ENCODE assay signal across 10 cellular contexts in the genomic region with DNA sequence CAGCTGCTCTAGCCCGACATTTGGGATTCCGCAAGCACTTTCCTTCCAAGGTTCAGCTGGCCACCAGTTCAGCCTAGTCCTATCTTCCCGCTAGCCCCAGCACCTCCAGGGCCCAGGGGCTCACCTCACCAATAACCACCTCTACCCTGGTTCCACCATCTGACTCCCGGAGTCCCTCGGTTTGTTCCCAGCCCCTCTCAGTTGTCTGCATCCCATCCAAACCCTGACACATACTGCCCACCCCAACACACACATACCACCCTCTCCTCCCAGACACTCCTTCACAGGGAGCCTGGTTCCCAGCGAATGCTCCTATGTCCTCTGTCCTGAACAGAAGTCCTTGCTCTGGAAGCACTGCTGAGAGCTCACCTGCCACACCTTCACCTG. TPM values are rescaled to one million over a fixed set of nuclear protein-coding genes. Genes with fewer than 3 reads are reported as not detected.
DNase-seq lines count a peak whose midpoint lies in the region; ATAC-seq and TF ChIP-seq lines count a peak whose summit lies in the region.
"Had no signal": no experiment of that assay in that cellular context is flagged by ENCODE, and none has a peak within 500 bp of the region (broad histone marks: within the 10 kb centered on the region; RNA-seq: fewer than 3 reads in every experiment).

No MANE protein-coding gene starts in this region.

- H3K36me3 Mint-ChIP-seq in osteocyte (ENCODE audit: unreplicated experiment) = peaks cover 2% of the 10 kb centered on the region
- H3K36me3 Mint-ChIP-seq in WTC11 = no peaks in the 10 kb centered on the region

- H3K4me3 Mint-ChIP-seq in osteocyte (ENCODE audit: unreplicated experiment) (peak overlapping the region; percentile 16), WTC11 (no peak overlapping the region)
- H3K4me3 Mint-ChIP-seq: activated B cell treated with CpG ODN at 0.5 μM for 24 hours, memory B cell had no signal

- intact Hi-C loops in heart right ventricle (cut with DNase I) (no loop called here), Right ventricle myocardium inferior (cut with DNase I) (no loop called here), left cardiac atrium (cut with DNase I) (no loop called here), aorta (cut with DNase I) (no loop called here)

- DNase-seq in heart right ventricle (no peak), Right ventricle myocardium inferior (ENCODE audit: missing footprints) (no peak), left cardiac atrium (no peak), osteocyte (ENCODE audit: extremely low spot score, unreplicated experiment) (no peak), aorta (no peak), HuH-7.5 (ENCODE audit: low spot score) (no peak), WTC11 (ENCODE audit: low spot score) (no peak), HK-2 (ENCODE audit: unreplicated experiment) (no peak)
- DNase-seq: activated B cell treated with CpG ODN at 0.5 μM for 24 hours had no signal

- H3K27ac ChIP-seq in heart right ventricle (peak overlapping the region; percentile 80 to 96 (median 90)), aorta (ENCODE audit: low read depth in 1 of 2, low read length in 2 of 2) (peak overlapping the region in 1 of 2 donors; percentile 4)

- TF ChIP-seq CTCF in heart right ventricle (IDR thresholded peaks at IDR 0.05) (no peak), osteocyte (IDR thresholded peaks at IDR 0.05) (no peak), WTC11 (IDR thresholded peaks at IDR 0.05) (no peak)

- H3K27me3 ChIP-seq in heart right ventricle (peaks cover 0 to 9% (median 0%) of the 10 kb centered on the region in 7 donors), aorta (ENCODE audit: control insufficient read depth in 1 of 2, insufficient read depth in 2 of 2, low read length in 1 of 2) (no peaks in the 10 kb centered on the region)

- H3K9me3 ChIP-seq in heart right ventricle (no peaks in the 10 kb centered on the region), aorta (ENCODE audit: control insufficient read depth, low read length) (no peaks in the 10 kb centered on the region)

- H3K27ac Mint-ChIP-seq in osteocyte (ENCODE audit: unreplicated experiment) (peak overlapping the region; percentile 87), WTC11 (no peak overlapping the region)
- H3K27ac Mint-ChIP-seq: activated B cell treated with CpG ODN at 0.5 μM for 24 hours, memory B cell had no signal

- POLR2A ChIA-PET in WTC11 (lab: Charles Lee) = interaction anchor here (0.8 kb wide), 1 partner anchor 21 kb away, joined by 4 read pairs; a partner anchor contains a TSS

- H3K27me3 Mint-ChIP-seq in osteocyte (ENCODE audit: unreplicated experiment) = peaks cover 5% of the 10 kb centered on the region
- H3K27me3 Mint-ChIP-seq in WTC11 (ENCODE audit: low read depth) = peaks cover 23% of the 10 kb centered on the region

- H3K9me3 Mint-ChIP-seq in osteocyte (ENCODE audit: unreplicated experiment) = no peaks in the 10 kb centered on the region
- no peaks in the 10 kb centered on the region for H3K9me3 Mint-ChIP-seq in WTC11
- H3K9me3 Mint-ChIP-seq: activated B cell treated with CpG ODN at 0.5 μM for 24 hours, memory B cell had no signal

- H3K36me3 ChIP-seq in heart right ventricle (peaks cover 0 to 3% (median 0%) of the 10 kb centered on the region in 9 donors), aorta (ENCODE audit: control insufficient read depth in 1 of 2, insufficient read depth in 2 of 2, low read length in 1 of 2) (no peaks in the 10 kb centered on the region)

- peak overlapping the region; percentile 34 to 82 (median 64) for H3K4me3 ChIP-seq in heart right ventricle
- H3K4me3 ChIP-seq in aorta (ENCODE audit: low read length in 2 of 2) = peak overlapping the region in 1 of 2 donors; percentile 1

- CTCF ChIA-PET in WTC11 (lab: Charles Lee) = interaction anchor here (1.3 to 3.4 kb wide), 7 partner anchors 9 to 61 kb away, joined by 5 to 20 read pairs (median 6); no protein-coding TSS in a partner anchor

- peak in 2 of 8 donors; percentile 1 for ATAC-seq in heart right ventricle
- ATAC-seq in Right ventricle myocardium inferior = no peak
- peak; percentile 2 to 14 for ATAC-seq in left cardiac atrium
- ATAC-seq in aorta (ENCODE audit: low FRiP score) = peak; percentile 20
- no peak for ATAC-seq in WTC11

- 26 to 32% methylated on average over 6 of the region's 6 CpGs for WGBS in heart right ventricle, 2 donors
- 8 to 10% methylated on average over 6 of the region's 6 CpGs for WGBS in aorta, 2 donors

- H3K4me1 ChIP-seq in heart right ventricle (peaks cover 33 to 92% (median 71%) of the 10 kb centered on the region in 9 donors), aorta (ENCODE audit: control insufficient read depth in 1 of 2, insufficient read depth in 2 of 2, low read length in 2 of 2) (peaks cover 0 to 5% of the 10 kb centered on the region in 2 donors)

- H3K4me1 Mint-ChIP-seq in osteocyte (ENCODE audit: unreplicated experiment) = peaks cover 51% of the 10 kb centered on the region
- H3K4me1 Mint-ChIP-seq in WTC11 = peaks cover 20% of the 10 kb centered on the region

TF ChIP-seq in WTC11, 78 proteins besides CTCF, POLR2A, EP300 and RAD21 (continues in another document):
- no peak for TF ChIP-seq CREM (CRISPR knock-in tag; IDR thresholded peaks at IDR 0.05)
- TF ChIP-seq, protein P1, sequence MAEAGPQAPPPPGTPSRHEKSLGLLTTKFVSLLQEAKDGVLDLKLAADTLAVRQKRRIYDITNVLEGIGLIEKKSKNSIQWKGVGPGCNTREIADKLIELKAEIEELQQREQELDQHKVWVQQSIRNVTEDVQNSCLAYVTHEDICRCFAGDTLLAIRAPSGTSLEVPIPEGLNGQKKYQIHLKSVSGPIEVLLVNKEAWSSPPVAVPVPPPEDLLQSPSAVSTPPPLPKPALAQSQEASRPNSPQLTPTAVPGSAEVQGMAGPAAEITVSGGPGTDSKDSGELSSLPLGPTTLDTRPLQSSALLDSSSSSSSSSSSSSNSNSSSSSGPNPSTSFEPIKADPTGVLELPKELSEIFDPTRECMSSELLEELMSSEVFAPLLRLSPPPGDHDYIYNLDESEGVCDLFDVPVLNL (CRISPR knock-in tag; IDR thresholded peaks at IDR 0.05; ENCODE audit: borderline replicate concordance, low read depth) = no peak

RNA-seq across cellular contexts. Expression of a gene that starts 0.4 kb away (rescaled TPM):
- total RNA-seq in heart right ventricle (100 to 1,000 TPM in 1 of 10 donors, 10 to 100 TPM in 9; 36.2 to 123 (median 61.4) TPM), Right ventricle myocardium inferior (73.3 TPM), left cardiac atrium (100 to 1,000 TPM; 143 to 158 TPM), osteocyte (13.1 and 13.9 TPM in 2 replicates), aorta (100 to 1,000 TPM; 146 to 441 TPM), WTC11 (2021) (6.4 to 10.9 TPM (median 9.0 TPM) in 3 replicates)
- polyA plus RNA-seq in heart right ventricle (10 to 100 TPM; 49.0 to 96.7 TPM), aorta (10 to 100 TPM; 11.1 to 86.1 TPM)

RNA-seq across cellular contexts. Expression of a gene that starts 19.3 kb away (rescaled TPM):
- total RNA-seq in heart right ventricle (10 to 100 TPM; 20.1 to 44.4 (median 29.4) TPM), Right ventricle myocardium inferior (24.4 TPM), left cardiac atrium (10 to 100 TPM; 35.4 to 36.2 TPM), osteocyte (109 and 116 TPM in 2 replicates), aorta (10 to 100 TPM; 56.2 to 90.9 TPM), WTC11 (2021) (46.1 to 49.1 TPM (median 47.5 TPM) in 3 replicates)
- polyA plus RNA-seq in heart right ventricle (10 to 100 TPM; 23.4 to 47.0 TPM), aorta (10 to 100 TPM; 12.9 to 93.1 TPM)

RNA-seq across cellular contexts. Expression of a gene that starts 21.4 kb away (rescaled TPM):
- total RNA-seq in heart right ventricle (1 to 10 TPM in 8 of 10 donors, under 1 TPM in 2; 0.72 to 3.4 (median 2.2) TPM), Right ventricle myocardium inferior (2.8 TPM), left cardiac atrium (1 to 10 TPM; 2.6 TPM), osteocyte (5.3 and 7.5 TPM in 2 replicates), aorta (1 to 10 TPM; 1.9 to 4.7 TPM), WTC11 (2021) (8.2 to 9.0 TPM (median 8.4 TPM) in 3 replicates)
- polyA plus RNA-seq in heart right ventricle (1 to 10 TPM; 3.4 to 7.2 TPM), aorta (1 to 10 TPM; 3.4 to 4.8 TPM)

RNA-seq across cellular contexts. Expression of a gene that starts 43.0 kb away (rescaled TPM):
- 1 to 10 TPM in 3 of 10 donors, under 1 TPM in 7; 0.17 to 1.4 (median 0.49) TPM for total RNA-seq in heart right ventricle
- 1 to 10 TPM; 1.1 to 2.9 TPM for polyA plus RNA-seq in heart right ventricle
- 0.46 TPM for total RNA-seq in Right ventricle myocardium inferior
- under 1 TPM; 0.77 to 0.97 TPM for total RNA-seq in left cardiac atrium
- 1.2 and 2.1 TPM in 2 replicates for total RNA-seq in osteocyte
- total RNA-seq in aorta = 1 to 10 TPM; 3.6 to 7.0 TPM
- 10 to 100 TPM in 1 of 2 donors, 1 to 10 TPM in 1; 4.6 to 12.5 TPM for polyA plus RNA-seq in aorta
- 1.4 to 2.2 TPM (median 1.6 TPM) in 3 replicates for total RNA-seq in WTC11 (2021)
- total RNA-seq: activated B cell treated with CpG ODN at 0.5 μM for 24 hours had no signal

RNA-seq across cellular contexts. Expression of a gene that starts 45.2 kb away (rescaled TPM):
- total RNA-seq in heart right ventricle = 10 to 100 TPM; 18.0 to 31.8 (median 23.7) TPM
- polyA plus RNA-seq in heart right ventricle = 10 to 100 TPM; 16.8 to 17.6 TPM
- 22.8 TPM for total RNA-seq in Right ventricle myocardium inferior
- 10 to 100 TPM; 20.2 to 29.6 TPM for total RNA-seq in left cardiac atrium
- 40.8 and 45.5 TPM in 2 replicates for total RNA-seq in osteocyte
- 10 to 100 TPM; 26.0 to 37.6 TPM for total RNA-seq in aorta
- polyA plus RNA-seq in aorta = 10 to 100 TPM in 1 of 2 donors, 1 to 10 TPM in 1; 4.3 to 29.7 TPM
- total RNA-seq in WTC11 (2021) = 30.0 to 33.8 TPM (median 31.6 TPM) in 3 replicates

Comparison
In these comparisons a context has a peak if more than half of its experiments do, and no peak if none do; other contexts are left out.
1. ATAC-seq: peak in left cardiac atrium (2 of 2) and aorta (single experiment); none in Right ventricle myocardium inferior (single experiment) and WTC11 (single experiment).